Comparison of ENCODE assay signal across 12 cellular contexts in the genomic region with DNA sequence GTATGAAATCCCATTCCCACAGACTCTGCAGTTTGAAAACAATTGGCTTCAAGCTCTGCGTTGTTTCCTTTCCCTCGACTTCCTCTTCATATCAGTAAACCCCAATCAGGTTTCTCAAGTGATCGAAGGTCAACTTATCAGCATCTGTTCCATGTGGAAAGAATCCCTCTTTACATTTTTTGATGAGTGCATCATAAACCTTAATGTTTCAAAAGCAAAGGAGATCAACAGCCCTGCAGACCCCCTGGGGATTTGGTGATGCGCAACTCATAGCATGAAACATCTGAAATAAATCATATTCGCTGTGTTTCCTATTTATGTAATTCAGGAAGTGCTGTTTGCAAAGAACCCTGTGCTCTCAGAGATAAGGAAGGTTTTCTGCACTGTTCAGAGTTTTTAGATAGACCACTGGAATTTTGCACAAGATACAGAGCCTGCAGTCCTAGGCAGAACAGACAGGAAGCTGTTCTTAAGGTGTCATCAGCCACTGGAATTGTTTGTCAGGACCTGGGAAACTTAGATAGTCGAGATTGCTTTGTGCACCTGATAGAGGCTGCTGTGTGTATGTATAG.
DNase-seq lines count a peak whose midpoint lies in the region; ATAC-seq and TF ChIP-seq lines count a peak whose summit lies in the region.
"Had no signal": no experiment of that assay in that cellular context is flagged by ENCODE, and none has a peak within 500 bp of the region (broad histone marks: within the 10 kb centered on the region; RNA-seq: fewer than 3 reads in every experiment).

No MANE protein-coding gene starts in this region.

- DNase-seq in heart right ventricle (no peak), right atrium auricular region (ENCODE audit: low spot score) (no peak), SKM-1 (lab: John Stamatoyannopoulos, UW; ENCODE audit: unreplicated experiment) (peak; percentile 45), glomerular endothelial cell (ENCODE audit: extremely low read depth, low read depth, low spot score) (peak; percentile 90), type B pancreatic cell (ENCODE audit: extremely low spot score, unreplicated experiment) (no peak), NCI-H345 (lab: John Stamatoyannopoulos, UW) (no peak), Ammon's horn (ENCODE audit: low spot score) (no peak)
- DNase-seq in stimulated activated CD4-positive, alpha-beta T cell treated with anti-CD3 and anti-CD28 coated beads, Interleukin-4, amount 100 ng/mL, for 4 hours, result no peak
- DNase-seq: activated effector memory CD4-positive, alpha-beta T cell treated with anti-CD3 and anti-CD28 coated beads, Interleukin-2, amount 50 U/mL, for 16 hours; esophagus squamous epithelium; MM.1S had no signal

- H3K9me3 Mint-ChIP-seq in type B pancreatic cell, result peaks cover 4% of the 10 kb centered on the region

- 16 to 18% methylated on average over 6 of the region's 6 CpGs for WGBS in heart right ventricle, 2 donors

- H3K27me3 Mint-ChIP-seq in type B pancreatic cell, result peaks cover 3% of the 10 kb centered on the region

- no peak overlapping the region for H3K4me3 Mint-ChIP-seq in type B pancreatic cell
- H3K4me3 Mint-ChIP-seq: neural progenitor cell had no signal

- H3K27me3 ChIP-seq in heart right ventricle (no peaks in the 10 kb centered on the region), right atrium auricular region (no peaks in the 10 kb centered on the region)
- H3K27me3 ChIP-seq: esophagus squamous epithelium, neural progenitor cell had no signal

- H3K9me3 ChIP-seq in heart right ventricle, result peaks cover 0 to 3% (median 0%) of the 10 kb centered on the region in 11 donors
- no peaks in the 10 kb centered on the region for H3K9me3 ChIP-seq in right atrium auricular region
- H3K9me3 ChIP-seq: esophagus squamous epithelium had no signal

- H3K4me1 Mint-ChIP-seq in type B pancreatic cell (ENCODE audit: unreplicated experiment), result peaks cover 37% of the 10 kb centered on the region

- no peak overlapping the region for H3K27ac ChIP-seq in heart right ventricle
- H3K27ac ChIP-seq in right atrium auricular region, result no peak overlapping the region
- H3K27ac ChIP-seq: neural progenitor cell had no signal

- H3K27ac Mint-ChIP-seq in type B pancreatic cell, result peak overlapping the region; percentile 60
- H3K27ac Mint-ChIP-seq: neural progenitor cell had no signal

- intact Hi-C loops in heart right ventricle (cut with DNase I), result no loop called here

- TF ChIP-seq CTCF in heart right ventricle (IDR thresholded peaks at IDR 0.05) (no peak), right atrium auricular region (IDR thresholded peaks at IDR 0.05) (no peak), type B pancreatic cell (conservative IDR thresholded peaks at IDR 0.05) (no peak)

- H3K4me1 ChIP-seq in heart right ventricle (peaks cover 0 to 19% (median 16%) of the 10 kb centered on the region in 9 donors), right atrium auricular region (no peaks in the 10 kb centered on the region)
- H3K4me1 ChIP-seq: neural progenitor cell had no signal

- no peaks in the 10 kb centered on the region for H3K36me3 ChIP-seq in heart right ventricle
- H3K36me3 ChIP-seq in right atrium auricular region, result no peaks in the 10 kb centered on the region
- H3K36me3 ChIP-seq: esophagus squamous epithelium, neural progenitor cell had no signal

- H3K4me3 ChIP-seq in heart right ventricle (peak overlapping the region in 3 of 10 donors; percentile 4 to 23 (median 21)), right atrium auricular region (no peak overlapping the region)
- H3K4me3 ChIP-seq: esophagus squamous epithelium, neural progenitor cell had no signal

- no peaks in the 10 kb centered on the region for H3K36me3 Mint-ChIP-seq in type B pancreatic cell
- H3K36me3 Mint-ChIP-seq: neural progenitor cell had no signal

- peak in 5 of 8 donors; percentile 39 to 61 (median 42) for ATAC-seq in heart right ventricle

Comparison
In these comparisons a context has a peak if more than half of its experiments do, and no peak if none do; other contexts are left out.
1. DNase-seq: peak in SKM-1 (single experiment) and glomerular endothelial cell (single experiment); none in heart right ventricle (0 of 2), right atrium auricular region (single experiment), type B pancreatic cell (single experiment), stimulated activated CD4-positive, alpha-beta T cell treated with anti-CD3 and anti-CD28 coated beads, Interleukin-4, amount 100 ng/mL, for 4 hours (0 of 2), NCI-H345 (single experiment) and Ammon's horn (single experiment).